ENCODE assay signal across 1 cellular context in genomic region chr16:74695450-74696422, GRCh38.
TF ChIP-seq lines count a peak whose summit lies in the region.

No MANE protein-coding gene starts in this region.

TF ChIP-seq in HepG2, 621 proteins besides CTCF, POLR2A, EP300 and RAD21 (continued from another document and continues in another):
- TF ChIP-seq ZBTB25 (CRISPR knock-in tag; IDR thresholded peaks at IDR 0.05) (peak; percentile 76), RBM39 (IDR thresholded peaks at IDR 0.05; ENCODE audit: low read depth, low read length, poor library complexity, severe bottlenecking) (no peak), REST (IDR thresholded peaks at IDR 0.05; ENCODE audit: borderline replicate concordance in 1 of 2, low read depth in 1 of 2, low read length in 2 of 2) (peak in 1 of 2 experiments; percentile 28; a peak in 1 of 4 replicates), DR1 (CRISPR knock-in tag; IDR thresholded peaks at IDR 0.05) (no peak), ZNF83 (CRISPR knock-in tag; IDR thresholded peaks at IDR 0.05; ENCODE audit: borderline replicate concordance) (no peak), ZNF644 (CRISPR knock-in tag; IDR thresholded peaks at IDR 0.05; ENCODE audit: low read depth) (no peak), FOXM1 (CRISPR knock-in tag; IDR thresholded peaks at IDR 0.05) (no peak), THRA (CRISPR knock-in tag; IDR thresholded peaks at IDR 0.05; ENCODE audit: borderline replicate concordance) (no peak), SSRP1 (CRISPR knock-in tag; IDR thresholded peaks at IDR 0.05) (no peak), PTBP1 (IDR thresholded peaks at IDR 0.05; ENCODE audit: low read depth, low read length, poor library complexity, severe bottlenecking) (no peak), HNRNPUL1 (IDR thresholded peaks at IDR 0.05; ENCODE audit: low read depth, low read length) (no peak), KDM5B (CRISPR knock-in tag; IDR thresholded peaks at IDR 0.05; ENCODE audit: borderline replicate concordance) (peak; percentile 51; the same call in 1 of the 2 replicates), MXI1 (IDR thresholded peaks at IDR 0.05; ENCODE audit: borderline replicate concordance, low read depth, low read length) (no peak; the same call in 2 of the 3 replicates), ISL2 (CRISPR knock-in tag; IDR thresholded peaks at IDR 0.05) (no peak; the same call in 1 of the 2 replicates), MYPOP (CRISPR knock-in tag; IDR thresholded peaks at IDR 0.05) (no peak), ZNF556 (CRISPR knock-in tag; IDR thresholded peaks at IDR 0.05; ENCODE audit: borderline replicate concordance) (no peak), EHMT2 (IDR thresholded peaks at IDR 0.05; ENCODE audit: borderline replicate concordance, low read depth, low read length) (no peak), MAFF (IDR thresholded peaks at IDR 0.05; ENCODE audit: low read depth, low read length) (no peak), HNF1A (IDR thresholded peaks at IDR 0.05; ENCODE audit: low read depth) (no peak), HNF1A (CRISPR knock-in tag; IDR thresholded peaks at IDR 0.05; ENCODE audit: borderline replicate concordance) (0 out of 2 replicates have a peak, but pooled peaks have one; percentile 31), BCL3 (CRISPR knock-in tag; IDR thresholded peaks at IDR 0.05) (no peak), CREB1 (IDR thresholded peaks at IDR 0.05) (peak; percentile 35; the same call in 1 of the 2 replicates), CREB1 (CRISPR knock-in tag; IDR thresholded peaks at IDR 0.05) (peak; percentile 70; the same call in 1 of the 2 replicates), PBX3 (CRISPR knock-in tag; IDR thresholded peaks at IDR 0.05; ENCODE audit: borderline replicate concordance) (no peak), TIGD3 (CRISPR knock-in tag; IDR thresholded peaks at IDR 0.05; ENCODE audit: borderline replicate concordance) (no peak), BRCA1 (CRISPR knock-in tag; IDR thresholded peaks at IDR 0.05) (no peak), ZNF788 (CRISPR knock-in tag; IDR thresholded peaks at IDR 0.05; ENCODE audit: borderline replicate concordance) (peak; percentile 82), ZNF574 (CRISPR knock-in tag; IDR thresholded peaks at IDR 0.05) (peak; percentile 88), CCDC6 (CRISPR knock-in tag; IDR thresholded peaks at IDR 0.05) (no peak), ZNF580 (CRISPR knock-in tag; IDR thresholded peaks at IDR 0.05; ENCODE audit: borderline replicate concordance, low read depth) (peak; percentile 89; the same call in 1 of the 2 replicates), RFXANK (CRISPR knock-in tag; IDR thresholded peaks at IDR 0.05) (peak; percentile 79; the same call in 1 of the 2 replicates), DDIT3 (CRISPR knock-in tag; IDR thresholded peaks at IDR 0.05) (no peak), TBX2 (CRISPR knock-in tag; IDR thresholded peaks at IDR 0.05; ENCODE audit: borderline replicate concordance) (peak; percentile 64; the same call in 1 of the 2 replicates), ZNF124 (CRISPR knock-in tag; IDR thresholded peaks at IDR 0.05) (peak; percentile 86), SUZ12 (IDR thresholded peaks at IDR 0.05; ENCODE audit: low read depth, low read length) (peak; percentile 90), TFDP1 (CRISPR knock-in tag; IDR thresholded peaks at IDR 0.05; ENCODE audit: borderline replicate concordance) (peak; percentile 81; the same call in 1 of the 2 replicates)
